11 cellular contexts compared by ENCODE assay signal in genomic region chr10:79184649-79185048, GRCh38.
DNase-seq lines count a peak whose midpoint lies in the region; ATAC-seq and TF ChIP-seq lines count a peak whose summit lies in the region.
"Had no signal": no experiment of that assay in that cellular context is flagged by ENCODE, and none has a peak within 500 bp of the region (broad histone marks: within the 10 kb centered on the region; RNA-seq: fewer than 3 reads in every experiment).

No MANE protein-coding gene starts in this region.

- H3K4me3 ChIP-seq in Caco-2 (ENCODE audit: low read depth, low read length) (no peak overlapping the region), left ventricle myocardium inferior (no peak overlapping the region), trophoblast cell (ENCODE audit: low read depth, low read length) (no peak overlapping the region)

- H3K4ac ChIP-seq in trophoblast cell (ENCODE audit: low read depth, low read length): no peak overlapping the region

- H3K18ac ChIP-seq in trophoblast cell (ENCODE audit: low read length): peak overlapping the region; percentile 58

- peak overlapping the region; percentile 23 for H2BK120ac ChIP-seq in trophoblast cell (ENCODE audit: insufficient read depth, low read length, poor library complexity)

- peaks cover 22% of the 10 kb centered on the region for H3K79me1 ChIP-seq in trophoblast cell (ENCODE audit: low read length)

- H3K36me3 ChIP-seq in Caco-2 (ENCODE audit: control insufficient read depth, insufficient read depth, low read length) (peaks cover 4% of the 10 kb centered on the region), left ventricle myocardium inferior (peaks cover 14% of the 10 kb centered on the region), trophoblast cell (ENCODE audit: control insufficient read depth in 1 of 2, insufficient read depth in 2 of 2, low read length in 2 of 2) (peaks cover 38 to 46% of the 10 kb centered on the region in 2 experiments)

- H3K4me1 Mint-ChIP-seq in Caco-2 (ENCODE audit: low read depth, unreplicated experiment): peaks cover 55% of the 10 kb centered on the region
- H3K4me1 Mint-ChIP-seq: activated CD4-positive, alpha-beta T cell treated with anti-CD3 and anti-CD28 coated beads for 36 hours; activated T-helper 17 cell treated with anti-CD3 and anti-CD28 coated beads, Interleukin-2, amount 50 U/mL, for 72 hours had no signal

- peak overlapping the region; percentile 91 for H3K27ac Mint-ChIP-seq in Caco-2 (ENCODE audit: unreplicated experiment)
- H3K27ac Mint-ChIP-seq: activated CD4-positive, alpha-beta T cell treated with anti-CD3 and anti-CD28 coated beads for 36 hours had no signal

- CTCF ChIA-PET in Caco-2 (lab: Charles Lee) (no interaction called here), RWPE1 (lab: Yijun Ruan, JAX) (interaction anchor here (0.6 to 1.0 kb wide), 5 partner anchors 10 to 527 kb away, joined by 3 to 4 read pairs (median 3); no protein-coding TSS in a partner anchor)

- H3K27ac ChIP-seq in RWPE1 (peak overlapping the region; percentile 81), left ventricle myocardium inferior (replicated peaks) (peak overlapping the region; percentile 86), trophoblast cell (ENCODE audit: low read depth, low read length) (peak overlapping the region; percentile 51)

- H3K9me3 ChIP-seq in Caco-2: no peaks in the 10 kb centered on the region
- H3K9me3 ChIP-seq in left ventricle myocardium inferior (replicated peaks): no peaks in the 10 kb centered on the region
- peaks cover 2% of the 10 kb centered on the region for H3K9me3 ChIP-seq in trophoblast cell (ENCODE audit: insufficient read depth, low read depth, low read length)

- no peaks in the 10 kb centered on the region for H3K27me3 Mint-ChIP-seq in Caco-2 (ENCODE audit: insufficient read depth, unreplicated experiment)
- H3K27me3 Mint-ChIP-seq: activated CD4-positive, alpha-beta T cell treated with anti-CD3 and anti-CD28 coated beads for 36 hours; activated T-helper 17 cell treated with anti-CD3 and anti-CD28 coated beads, Interleukin-2, amount 50 U/mL, for 72 hours had no signal

- no peaks in the 10 kb centered on the region for H3K27me3 ChIP-seq in Caco-2 (replicated peaks; ENCODE audit: control insufficient read depth, insufficient read depth, low read length)
- H3K27me3 ChIP-seq in left ventricle myocardium inferior (ENCODE audit: low read depth): no peaks in the 10 kb centered on the region
- H3K27me3 ChIP-seq in trophoblast cell (ENCODE audit: insufficient read depth, low read length): no peaks in the 10 kb centered on the region

- intact Hi-C loops in Caco-2 (cut with micrococcal nuclease; ENCODE audit: unreplicated experiment): no loop called here
- intact Hi-C loops in left ventricle myocardium inferior (cut with micrococcal nuclease): no loop called here

- H3K9ac ChIP-seq in trophoblast cell (ENCODE audit: low read length): no peak overlapping the region

- no peak overlapping the region for H3K4me3 Mint-ChIP-seq in Caco-2 (ENCODE audit: unreplicated experiment)
- H3K4me3 Mint-ChIP-seq: activated CD4-positive, alpha-beta T cell treated with anti-CD3 and anti-CD28 coated beads for 36 hours; activated T-helper 17 cell treated with anti-CD3 and anti-CD28 coated beads, Interleukin-2, amount 50 U/mL, for 72 hours had no signal

- TF ChIP-seq CTCF in Caco-2 (IDR thresholded peaks at IDR 0.05; ENCODE audit: insufficient read depth in 1 of 2, low read depth in 1 of 2, low read length in 1 of 2, severe bottlenecking in 1 of 2, unreplicated experiment in 1 of 2): no peak
- no peak for TF ChIP-seq CTCF in RWPE1 (conservative IDR thresholded peaks at IDR 0.05; ENCODE audit: low read depth)
- no peak for TF ChIP-seq CTCF in left ventricle myocardium inferior (IDR thresholded peaks at IDR 0.05; ENCODE audit: borderline replicate concordance)

- ATAC-seq in GM19023 (IDR thresholded peaks at IDR 0.05; ENCODE audit: unreplicated experiment): no peak
- no peak for ATAC-seq in HG03196 (IDR thresholded peaks at IDR 0.05; ENCODE audit: unreplicated experiment)
- ATAC-seq: activated CD4-positive, alpha-beta T cell treated with anti-CD3 and anti-CD28 coated beads for 36 hours had no signal

- H4K12ac ChIP-seq in trophoblast cell (ENCODE audit: low read depth, low read length): no peak overlapping the region

- H2AK5ac ChIP-seq in trophoblast cell (ENCODE audit: low read length): no peak overlapping the region

- H3K4me2 ChIP-seq in trophoblast cell (ENCODE audit: low read length): no peak overlapping the region

- H3K14ac ChIP-seq in trophoblast cell (ENCODE audit: low read length): no peak overlapping the region

- peaks cover 33% of the 10 kb centered on the region for H3K36me3 Mint-ChIP-seq in Caco-2 (ENCODE audit: insufficient read depth, unreplicated experiment)

- H4K8ac ChIP-seq in trophoblast cell (ENCODE audit: low read depth, low read length): peak overlapping the region; percentile 2

- no TSS peak for BruUV-seq in Caco-2 (replicated peaks; lab: Mats Ljungman, UMichigan)

- peak overlapping the region; percentile 7 for H4K91ac ChIP-seq in trophoblast cell (ENCODE audit: low read depth, low read length)

- DNase-seq in Caco-2 (no peak), RWPE1 (ENCODE audit: low spot score) (no peak), left ventricle myocardium inferior (no peak), trophoblast cell (no peak), epidermal melanocyte (ENCODE audit: insufficient read length, low spot score) (no peak)
- DNase-seq in activated CD4-positive, alpha-beta T cell treated with anti-CD3 and anti-CD28 coated beads, Interleukin-2, amount 50 U/mL, for 4 hours: no peak
- DNase-seq: activated CD4-positive, alpha-beta T cell treated with anti-CD3 and anti-CD28 coated beads for 36 hours; central memory CD4-positive, alpha-beta T cell had no signal

- POLR2A ChIA-PET in Caco-2 (lab: Charles Lee) (no interaction called here), RWPE1 (lab: Yijun Ruan, JAX; ENCODE audit: low non-redundant PET) (no interaction called here)

- H3K79me2 ChIP-seq in trophoblast cell (ENCODE audit: control insufficient read depth, insufficient read depth, low read length, poor library complexity): peaks cover 4% of the 10 kb centered on the region

- H3K4me1 ChIP-seq in Caco-2: peaks cover 75% of the 10 kb centered on the region
- peaks cover 100% of the 10 kb centered on the region for H3K4me1 ChIP-seq in left ventricle myocardium inferior
- peaks cover 56 to 79% of the 10 kb centered on the region in 2 experiments for H3K4me1 ChIP-seq in trophoblast cell (ENCODE audit: control insufficient read depth in 1 of 2, insufficient read depth in 2 of 2, low read length in 2 of 2)

- no peak overlapping the region for H3K23ac ChIP-seq in trophoblast cell (ENCODE audit: low read length)

- no peaks in the 10 kb centered on the region for H3K9me3 Mint-ChIP-seq in Caco-2 (ENCODE audit: unreplicated experiment)
- H3K9me3 Mint-ChIP-seq: activated T-helper 17 cell treated with anti-CD3 and anti-CD28 coated beads, Interleukin-2, amount 50 U/mL, for 72 hours had no signal

- H2BK12ac ChIP-seq in trophoblast cell (ENCODE audit: low read length): peak overlapping the region; percentile 5

- no CpG with 5 or more reads among the region's 6 CpGs for WGBS in trophoblast cell (ENCODE audit: extremely low coverage, insufficient coverage, insufficient read length)

- H2AFZ ChIP-seq in trophoblast cell (ENCODE audit: insufficient read depth, low read length, poor library complexity): no peak overlapping the region

- H2BK5ac ChIP-seq in trophoblast cell (ENCODE audit: low read depth, low read length, poor library complexity): peak overlapping the region; percentile 2
